ENCODE assay signal across 8 cellular contexts in genomic region chr12:40137252-40137651, GRCh38. TPM values are rescaled to one million over a fixed set of nuclear protein-coding genes. Genes with fewer than 3 reads are reported as not detected.
DNase-seq lines count a peak whose midpoint lies in the region; ATAC-seq and TF ChIP-seq lines count a peak whose summit lies in the region.

No MANE protein-coding gene starts in this region.

- peak; percentile 83 for ATAC-seq in GM18519 (IDR thresholded peaks at IDR 0.05; ENCODE audit: low FRiP score, unreplicated experiment)
- peak; percentile 53 for ATAC-seq in mucosa of descending colon
- ATAC-seq in GM21526 (IDR thresholded peaks at IDR 0.05; ENCODE audit: low FRiP score, unreplicated experiment): no peak
- no peak for ATAC-seq in left ventricle myocardium superior

- H3K36me3 ChIP-seq in mucosa of descending colon (ENCODE audit: low read depth): no peaks in the 10 kb centered on the region

- DNase-seq in HCEC 1CT: peak; percentile 66
- peak; percentile 59 for DNase-seq in NB4 (ENCODE audit: low read depth)
- no peak for DNase-seq in mucosa of descending colon
- DNase-seq in DMS79 treated with DMSO at 0.1 percent for 48 hours (lab: John Stamatoyannopoulos, UW): no peak
- no peak for DNase-seq in left ventricle myocardium superior
- no peak for DNase-seq in stimulated activated CD4-positive, alpha-beta T cell treated with anti-CD3 and anti-CD28 coated beads, Interleukin-1b, Interleukin-23, amount 100 ng/mL, for 48 hours

- intact Hi-C loops in mucosa of descending colon (cut with DNase I, micrococcal nuclease) (no loop called here), left ventricle myocardium superior (cut with micrococcal nuclease) (no loop called here)

- no peak for TF ChIP-seq POLR2A in NB4 (IDR thresholded peaks at IDR 0.05; ENCODE audit: extremely low read depth, insufficient read length)

- H3K4me3 ChIP-seq in NB4 (ENCODE audit: low read depth, low read length) (no peak overlapping the region), mucosa of descending colon (no peak overlapping the region)

- TF ChIP-seq CTCF in NB4 (IDR thresholded peaks at IDR 0.05; ENCODE audit: low read depth, low read length) (no peak), mucosa of descending colon (IDR thresholded peaks at IDR 0.05) (no peak)

- no peaks in the 10 kb centered on the region for H3K4me1 ChIP-seq in mucosa of descending colon (ENCODE audit: low read depth)

- H3K9me3 ChIP-seq in mucosa of descending colon: no peaks in the 10 kb centered on the region

RNA-seq across cellular contexts. Expression of gene SLC2A13, which starts 31.4 kb away (rescaled TPM):
- total RNA-seq in mucosa of descending colon (10 to 100 TPM; 25.0 to 41.8 (median 34.1) TPM), left ventricle myocardium superior (6.2 TPM)

Comparison
In these comparisons a context has a peak if more than half of its experiments do, and no peak if none do; other contexts are left out.
1. ATAC-seq: peak in GM18519 (single experiment) and mucosa of descending colon (single experiment); none in GM21526 (single experiment) and left ventricle myocardium superior (single experiment).
2. DNase-seq: peak in HCEC 1CT (single experiment) and NB4 (single experiment); none in mucosa of descending colon (0 of 3), DMS79 treated with DMSO at 0.1 percent for 48 hours (single experiment), left ventricle myocardium superior (single experiment) and stimulated activated CD4-positive, alpha-beta T cell treated with anti-CD3 and anti-CD28 coated beads, Interleukin-1b, Interleukin-23, amount 100 ng/mL, for 48 hours (single experiment).